Comparison of ENCODE assay signal across 22 cellular contexts in the genomic region with DNA sequence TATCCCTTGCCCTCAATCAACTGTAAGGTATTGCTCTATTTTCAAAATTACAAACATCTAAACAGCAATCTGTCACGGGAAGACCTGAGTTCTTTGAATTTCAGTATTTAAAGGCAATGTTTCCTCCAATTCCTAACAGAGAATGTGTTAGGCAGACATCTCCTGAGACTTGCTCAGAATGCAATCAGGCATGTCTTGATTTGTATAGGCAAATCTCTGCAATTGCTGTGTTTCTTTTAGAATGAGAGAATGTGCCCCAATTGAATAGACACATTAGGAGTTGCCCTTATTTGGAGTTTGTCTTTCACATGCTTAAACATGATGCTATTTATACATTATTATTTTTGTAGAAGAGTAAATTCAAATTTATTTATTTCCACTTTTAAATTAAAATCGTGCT.
"Had no signal": no experiment of that assay in that cellular context is flagged by ENCODE, and none has a peak within 500 bp of the region (broad histone marks: within the 10 kb centered on the region; RNA-seq: fewer than 3 reads in every experiment).

No MANE protein-coding gene starts in this region.

- H3K27ac ChIP-seq: brain microvascular endothelial cell, gastroesophageal sphincter, prostate gland, skin epidermis, transverse colon, vagina had no signal

- DNase-seq: activated CD4-positive, alpha-beta T cell treated with anti-CD3 and anti-CD28 coated beads, Interleukin-2, amount 10 ng/mL, durations not matched to agents 24 days and 14 days; activated CD8-positive, alpha-beta memory T cell treated with anti-CD3 and anti-CD28 coated beads, Interleukin-2, amount 50 U/mL, for 48 hours; activated CD8-positive, alpha-beta T cell treated with anti-CD3 and anti-CD28 coated beads, Interleukin-2, amount 10 ng/mL, durations not matched to agents 7 days and 5 days; activated gamma-delta T cell; activated T-cell treated with anti-CD3 and anti-CD28 coated beads, Interleukin-2, amount 50 U/mL, for 72 hours; amniotic stem cell; brain microvascular endothelial cell; effector memory CD8-positive, alpha-beta T cell; left ventricle myocardium superior; mesenchymal stem cell; natural killer cell; right cardiac atrium; stimulated activated CD4-positive, alpha-beta T cell treated with anti-CD3 and anti-CD28 coated beads, Interleukin-4, amount 100 ng/mL, for 24 hours; stimulated activated naive CD4-positive, alpha-beta T cell treated with Interleukin-2 at 50 U/mL for 16 hours; substantia nigra; T-helper 2 cell; transverse colon had no signal

- ATAC-seq: activated CD8-positive, alpha-beta T cell treated with anti-CD3 and anti-CD28 coated beads, Interleukin-2, amount 10 ng/mL, durations not matched to agents 7 days and 5 days; activated naive CD4-positive, alpha-beta T cell treated with anti-CD3 and anti-CD28 coated beads, Interleukin-2, amount 50 U/mL, for 72 hours; activated T-cell treated with anti-CD3 and anti-CD28 coated beads, Interleukin-2, amount 50 U/mL, for 72 hours; effector memory CD8-positive, alpha-beta T cell; gastroesophageal sphincter; left ventricle myocardium superior; natural killer cell; right cardiac atrium had no signal

- H3K27me3 ChIP-seq: brain microvascular endothelial cell, gastroesophageal sphincter, transverse colon, vagina had no signal

- H3K4me3 ChIP-seq: gastroesophageal sphincter, prostate gland, skin epidermis, transverse colon, vagina had no signal

- H3K9me3 ChIP-seq: gastroesophageal sphincter, prostate gland, transverse colon, vagina had no signal

- H3K36me3 ChIP-seq: brain microvascular endothelial cell, gastroesophageal sphincter, prostate gland, transverse colon, vagina had no signal

- H3K4me1 ChIP-seq: gastroesophageal sphincter, prostate gland, vagina had no signal
